24 cellular contexts compared by ENCODE assay signal in the genomic region with DNA sequence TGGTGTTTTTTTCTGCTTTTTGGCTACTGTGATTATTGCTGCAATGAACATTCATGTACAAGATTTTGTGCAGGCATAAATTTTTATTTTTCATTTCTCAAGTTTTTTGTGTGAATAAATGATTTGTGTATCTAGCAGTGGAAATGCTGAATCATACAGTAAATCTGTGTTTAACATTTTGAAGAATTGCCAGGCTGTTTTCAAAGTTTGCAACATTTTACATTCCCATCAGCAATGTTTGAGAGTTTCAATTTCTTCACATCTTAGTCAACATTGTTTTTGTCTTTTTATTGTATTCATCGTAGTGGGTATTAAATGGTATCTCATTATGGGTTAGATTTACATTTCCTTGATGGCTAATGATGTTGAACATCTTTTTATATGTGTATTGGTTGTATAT.
"Had no signal": no experiment of that assay in that cellular context is flagged by ENCODE, and none has a peak within 500 bp of the region (broad histone marks: within the 10 kb centered on the region; RNA-seq: fewer than 3 reads in every experiment).

No MANE protein-coding gene starts in this region.

- H3K4me3 ChIP-seq: neural progenitor cell, ovary, psoas muscle, right lobe of liver, sigmoid colon, stomach, thoracic aorta, thyroid gland, tibial nerve, upper lobe of left lung, vagina had no signal

- H2AFZ ChIP-seq: neural progenitor cell, parathyroid adenoma had no signal

- H3K27me3 ChIP-seq: neural progenitor cell, ovary, right lobe of liver, sigmoid colon, stomach, thyroid gland, tibial nerve, upper lobe of left lung, vagina had no signal

- H3K9me3 ChIP-seq: ovary, psoas muscle, right lobe of liver, sigmoid colon, stomach, thyroid gland, tibial nerve, upper lobe of left lung, vagina had no signal

- H3K36me3 ChIP-seq: neural progenitor cell, ovary, right lobe of liver, sigmoid colon, stomach, thoracic aorta, thyroid gland, tibial nerve, upper lobe of left lung, vagina had no signal

- H3K9ac ChIP-seq: neural progenitor cell, parathyroid adenoma had no signal

- H3K4me1 ChIP-seq: neural progenitor cell, parathyroid adenoma, psoas muscle, right lobe of liver, sigmoid colon, stomach, thyroid gland, tibial nerve, upper lobe of left lung, vagina had no signal

- H3K27ac ChIP-seq: neural progenitor cell, ovary, parathyroid adenoma, psoas muscle, right lobe of liver, sigmoid colon, stomach, thoracic aorta, thyroid gland, tibial nerve, upper lobe of left lung, vagina had no signal

- DNase-seq: occipital lobe; ovary; posterior cingulate gyrus; psoas muscle; right cardiac atrium; right lobe of liver; sigmoid colon; small intestine; stimulated activated CD4-positive, alpha-beta T cell treated with anti-CD3 and anti-CD28 coated beads, Interleukin-15, amount 100 ng/mL, for 24 hours; stimulated activated CD4-positive, alpha-beta T cell treated with anti-CD3 and anti-CD28 coated beads, Interleukin-2, amount 100 ng/mL, for 24 hours; stimulated activated CD4-positive, alpha-beta T cell treated with anti-CD3 and anti-CD28 coated beads, Interleukin-2, amount 100 ng/mL, for 48 hours; stimulated activated CD4-positive, alpha-beta T cell treated with anti-CD3 and anti-CD28 coated beads, Interleukin-4, amount 100 ng/mL, for 24 hours; stimulated activated naive B cell treated with anti-CD40 and anti-IgM and Interleukin-4, amounts not matched to agents 10 μg/mL and 1 μg/mL and 100 μg/mL, for 72 hours; stimulated activated naive CD4-positive, alpha-beta T cell treated with Interleukin-2 at 50 U/mL for 16 hours; stomach; thyroid gland; trophoblast cell; upper lobe of left lung had no signal

- ATAC-seq: psoas muscle; right cardiac atrium; right lobe of liver; stimulated activated effector memory CD8-positive, alpha-beta T cell treated with anti-CD3 and anti-CD28 coated beads, Interleukin-12 subunit alpha, Interleukin-12 subunit beta, amount 100 ng/mL, for 72 hours; stimulated activated naive B cell treated with anti-CD40 and anti-IgM and Interleukin-4, amounts not matched to agents 10 μg/mL and 1 μg/mL and 100 μg/mL, for 72 hours had no signal

- H3K79me2 ChIP-seq: parathyroid adenoma had no signal

- H3K4me2 ChIP-seq: neural progenitor cell had no signal
